1 cellular context compared by ENCODE assay signal in genomic region chr5:169662451-169662850, GRCh38. TPM values are rescaled to one million over a fixed set of nuclear protein-coding genes. Genes with fewer than 3 reads are reported as not detected.
"Had no signal": no experiment of that assay in that cellular context is flagged by ENCODE, and none has a peak within 500 bp of the region (broad histone marks: within the 10 kb centered on the region; RNA-seq: fewer than 3 reads in every experiment).

No MANE protein-coding gene starts in this region.

RNA-seq across cellular contexts. Expression of gene DOCK2, which starts 25.4 kb away (rescaled TPM):
- total RNA-seq: HepG2 had no signal
- polyA plus RNA-seq: HepG2 had no signal
